Comparison of ENCODE assay signal across 31 cellular contexts in the genomic region with DNA sequence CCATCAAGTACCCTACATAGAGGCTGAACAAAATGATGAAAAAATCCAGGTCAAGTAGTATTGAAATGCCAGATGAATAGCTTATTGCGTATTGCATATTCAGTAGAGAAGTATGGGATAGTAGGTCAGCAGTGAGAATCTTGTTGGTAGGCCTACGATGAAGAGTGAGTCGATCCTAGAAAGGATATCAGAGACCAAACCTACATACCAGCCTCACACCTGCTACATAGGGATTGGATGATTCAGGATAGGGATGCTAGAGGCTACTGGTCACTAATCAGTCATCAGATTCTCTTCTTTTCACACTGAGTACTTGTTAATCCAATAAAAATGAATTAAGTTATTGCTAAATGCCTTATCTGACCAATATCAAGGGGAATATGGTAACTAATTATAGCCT.
"Had no signal": no experiment of that assay in that cellular context is flagged by ENCODE, and none has a peak within 500 bp of the region (broad histone marks: within the 10 kb centered on the region; RNA-seq: fewer than 3 reads in every experiment).

No MANE protein-coding gene starts in this region.

- DNase-seq: activated CD4-positive, alpha-beta memory T cell treated with anti-CD3 and anti-CD28 coated beads, Interleukin-2, amount 10 ng/mL, durations not matched to agents 7 days and 5 days; activated CD4-positive, alpha-beta T cell treated with anti-CD3 and anti-CD28 coated beads for 36 hours; activated CD4-positive, alpha-beta T cell treated with anti-CD3 and anti-CD28 coated beads, Interleukin-2, amount 10 ng/mL, durations not matched to agents 7 days and 5 days; activated CD8-positive, alpha-beta memory T cell treated with anti-CD3 and anti-CD28 coated beads for 24 hours; activated CD8-positive, alpha-beta memory T cell treated with anti-CD3 and anti-CD28 coated beads, Interleukin-2, amount 10 ng/mL, durations not matched to agents 7 days and 5 days; activated CD8-positive, alpha-beta memory T cell treated with anti-CD3 and anti-CD28 coated beads, Interleukin-2, amount 50 U/mL, for 48 hours; activated effector memory CD4-positive, alpha-beta T cell treated with anti-CD3 and anti-CD28 coated beads, Interleukin-2, amount 50 U/mL, for 16 hours; activated naive CD4-positive, alpha-beta T cell treated with Interleukin-2 at 50 U/mL for 16 hours; activated T-cell treated with anti-CD3 and anti-CD28 coated beads, Interleukin-2, amount 50 U/mL, for 48 hours; amniotic stem cell; aorta; brain microvascular endothelial cell; central memory CD4-positive, alpha-beta T cell; Karpas-422; MG63; NCI-H1048; NCI-H1105 treated with DMSO at 0.1 percent for 48 hours; NCI-H1436; NCI-H1694; NCI-H1930; NCI-H2081 treated with DMSO at 0.1 percent for 48 hours; NCI-H226; NCI-H446 treated with DMSO at 0.1 percent for 48 hours; NCI-H524; SHP77; SJCRH30 had no signal

- H3K9me3 ChIP-seq: MG63, SJCRH30 had no signal

- H3K4me3 ChIP-seq: MG63, SJCRH30, SK-N-MC had no signal

- H3K27me3 ChIP-seq: brain microvascular endothelial cell, MG63, SJCRH30 had no signal

- H3K4me1 ChIP-seq: SJCRH30 had no signal

- FAIRE-seq: TTC549 had no signal

- H3K27ac ChIP-seq: brain microvascular endothelial cell, SJCRH30, SK-N-MC had no signal

- ATAC-seq: activated CD4-positive, alpha-beta T cell treated with anti-CD3 and anti-CD28 coated beads for 36 hours; activated CD4-positive, CD25-positive, alpha-beta regulatory T cell treated with anti-CD3 and anti-CD28 coated beads, Interleukin-2, amount 50 U/mL, for 24 hours; Panc1; WTC11 had no signal

- H3K36me3 ChIP-seq: brain microvascular endothelial cell, MG63, SJCRH30 had no signal
